ENCODE assay signal across 9 cellular contexts in the genomic region with DNA sequence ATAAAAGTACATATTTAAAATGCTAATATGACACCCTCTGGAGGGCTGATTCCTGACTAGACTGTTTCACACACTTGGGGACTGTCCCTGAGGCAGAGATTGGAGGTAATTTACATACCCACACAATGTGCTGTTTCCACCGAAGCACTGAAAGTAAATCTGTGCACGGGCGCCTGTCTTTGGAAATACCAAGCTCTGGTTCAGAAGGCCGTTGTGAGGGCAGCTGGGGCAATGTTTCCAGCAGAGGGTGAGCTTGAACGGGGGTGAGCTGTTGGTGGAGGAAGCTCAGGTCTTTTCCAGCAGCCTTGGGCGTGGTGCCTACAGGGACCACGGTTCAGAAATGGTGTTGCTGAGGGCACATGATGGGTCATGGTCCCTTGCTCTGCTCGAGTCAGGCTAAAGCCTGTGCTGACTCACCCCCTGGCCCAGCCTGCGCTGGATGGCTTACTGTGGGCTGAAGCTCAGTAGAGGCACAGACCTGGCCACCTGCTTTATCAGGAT. TPM values are rescaled to one million over a fixed set of nuclear protein-coding genes. Genes with fewer than 3 reads are reported as not detected.
DNase-seq lines count a peak whose midpoint lies in the region; ATAC-seq and TF ChIP-seq lines count a peak whose summit lies in the region.
"Had no signal": no experiment of that assay in that cellular context is flagged by ENCODE, and none has a peak within 500 bp of the region (broad histone marks: within the 10 kb centered on the region; RNA-seq: fewer than 3 reads in every experiment).

No MANE protein-coding gene starts in this region.

- peaks cover under 1 to 17% of the 10 kb centered on the region in 2 experiments for H3K36me3 ChIP-seq in mesenchymal stem cell (ENCODE audit: control insufficient read depth in 1 of 2, insufficient read depth in 2 of 2, low read depth in 1 of 2, low read length in 2 of 2)

- no peak overlapping the region for H4K8ac ChIP-seq in mesenchymal stem cell (ENCODE audit: low read length)

- CTCF ChIA-PET in activated CD8-positive, alpha-beta T cell treated with anti-CD3 and anti-CD28 coated beads, Interleukin-2, amount 10 ng/mL, durations not matched to agents 7 days and 5 days (lab: Charles Lee): interaction anchor here (1.3 to 7.5 kb wide), 3 partner anchors 9 to 133 kb away, joined by 4 to 81 read pairs (median 6); no protein-coding TSS in a partner anchor

- no peak for TF ChIP-seq CTCF in retinal pigment epithelial cell (conservative IDR thresholded peaks at IDR 0.05; ENCODE audit: low read depth, low read length)

- POLR2A ChIA-PET in activated CD8-positive, alpha-beta T cell treated with anti-CD3 and anti-CD28 coated beads, Interleukin-2, amount 10 ng/mL, durations not matched to agents 7 days and 5 days (lab: Charles Lee): interaction anchor here (1.0 kb wide), 1 partner anchor 35 kb away, joined by 3 read pairs; no protein-coding TSS in a partner anchor

- no peak overlapping the region for H3K14ac ChIP-seq in mesenchymal stem cell (ENCODE audit: low read length in 2 of 2)

- no peak overlapping the region for H2BK5ac ChIP-seq in mesenchymal stem cell (ENCODE audit: low read depth, low read length, poor library complexity, severe bottlenecking)

- H2AFZ ChIP-seq in mesenchymal stem cell (ENCODE audit: low read depth, low read length): no peak overlapping the region

- peaks cover 44% of the 10 kb centered on the region for H3K4me1 Mint-ChIP-seq in activated CD8-positive, alpha-beta T cell treated with anti-CD3 and anti-CD28 coated beads, Interleukin-2, amount 10 ng/mL, durations not matched to agents 7 days and 5 days (ENCODE audit: low read depth)

- H3K23ac ChIP-seq in mesenchymal stem cell (ENCODE audit: low read length in 2 of 2): no peak overlapping the region

- no peak overlapping the region for H3K4ac ChIP-seq in mesenchymal stem cell (ENCODE audit: low read depth in 1 of 2, low read length in 2 of 2)

- H3K9me3 Mint-ChIP-seq in activated CD8-positive, alpha-beta T cell treated with anti-CD3 and anti-CD28 coated beads, Interleukin-2, amount 10 ng/mL, durations not matched to agents 7 days and 5 days (ENCODE audit: insufficient read depth): no peaks in the 10 kb centered on the region

- H2BK12ac ChIP-seq in mesenchymal stem cell (ENCODE audit: low read length in 2 of 2): no peak overlapping the region

- H3K9ac ChIP-seq in mesenchymal stem cell (ENCODE audit: low read length): no peak overlapping the region

- no peaks in the 10 kb centered on the region for H3K27me3 Mint-ChIP-seq in activated CD8-positive, alpha-beta T cell treated with anti-CD3 and anti-CD28 coated beads, Interleukin-2, amount 10 ng/mL, durations not matched to agents 7 days and 5 days (ENCODE audit: low read depth)

- no peak overlapping the region for H2BK120ac ChIP-seq in mesenchymal stem cell (ENCODE audit: low read depth, low read length)

- ATAC-seq in GM18909 (IDR thresholded peaks at IDR 0.05; ENCODE audit: poor library complexity, unreplicated experiment) (peak; percentile 55), HG03108 (IDR thresholded peaks at IDR 0.05; ENCODE audit: unreplicated experiment) (peak; percentile 54), HG02938 (IDR thresholded peaks at IDR 0.05; ENCODE audit: unreplicated experiment) (no peak)
- ATAC-seq in activated CD8-positive, alpha-beta T cell treated with anti-CD3 and anti-CD28 coated beads, Interleukin-2, amount 10 ng/mL, durations not matched to agents 7 days and 5 days: no peak

- H3K27ac Mint-ChIP-seq in activated CD8-positive, alpha-beta T cell treated with anti-CD3 and anti-CD28 coated beads, Interleukin-2, amount 10 ng/mL, durations not matched to agents 7 days and 5 days: no peak overlapping the region

- peaks cover 11% of the 10 kb centered on the region for H3K79me1 ChIP-seq in mesenchymal stem cell (replicated peaks; ENCODE audit: low read length, poor library complexity, severe bottlenecking)

- no peak overlapping the region for H3K27ac ChIP-seq in mesenchymal stem cell (ENCODE audit: low read length, poor library complexity, severe bottlenecking)
- H3K27ac ChIP-seq: epithelial cell of prostate had no signal

- no peak overlapping the region for H2BK15ac ChIP-seq in mesenchymal stem cell (ENCODE audit: low read depth, poor library complexity, severe bottlenecking)

- H3K4me3 ChIP-seq in retinal pigment epithelial cell (ENCODE audit: low read length) (no peak overlapping the region), mesenchymal stem cell (ENCODE audit: insufficient read depth in 1 of 2, low read depth in 1 of 2, low read length in 2 of 2) (no peak overlapping the region)

- no peak overlapping the region for H2AK5ac ChIP-seq in mesenchymal stem cell (ENCODE audit: low read length, severe bottlenecking)

- DNase-seq in activated CD8-positive, alpha-beta T cell treated with anti-CD3 and anti-CD28 coated beads, Interleukin-2, amount 10 ng/mL, durations not matched to agents 7 days and 5 days: peak; percentile 31
- DNase-seq in retinal pigment epithelial cell (ENCODE audit: low read depth) (peak; percentile 46), mesenchymal stem cell (no peak), NCI-H1048 (lab: John Stamatoyannopoulos, UW) (no peak), NCI-H1694 treated with DMSO at 0.1 percent for 48 hours (lab: John Stamatoyannopoulos, UW) (no peak)

- H3K4me3 Mint-ChIP-seq in activated CD8-positive, alpha-beta T cell treated with anti-CD3 and anti-CD28 coated beads, Interleukin-2, amount 10 ng/mL, durations not matched to agents 7 days and 5 days: no peak overlapping the region

- H4K91ac ChIP-seq in mesenchymal stem cell (ENCODE audit: low read length): no peak overlapping the region

- 77% methylated on average over 9 of the region's 9 CpGs for WGBS in mesenchymal stem cell

- no peak overlapping the region for H3K4me2 ChIP-seq in mesenchymal stem cell (ENCODE audit: low read length, poor library complexity, severe bottlenecking)

- H3K18ac ChIP-seq in mesenchymal stem cell (ENCODE audit: low read depth in 1 of 2, low read length in 2 of 2): no peak overlapping the region

- H3K27me3 ChIP-seq in mesenchymal stem cell (ENCODE audit: control insufficient read depth in 1 of 2, insufficient read depth in 1 of 2, low read length in 2 of 2): peaks cover 0 to 9% of the 10 kb centered on the region in 2 experiments

- H3K9me3 ChIP-seq in mesenchymal stem cell (ENCODE audit: control insufficient read depth, low read length): no peaks in the 10 kb centered on the region

- no peaks in the 10 kb centered on the region for H3K36me3 Mint-ChIP-seq in activated CD8-positive, alpha-beta T cell treated with anti-CD3 and anti-CD28 coated beads, Interleukin-2, amount 10 ng/mL, durations not matched to agents 7 days and 5 days (ENCODE audit: low read depth)

- H3K4me1 ChIP-seq in mesenchymal stem cell (ENCODE audit: control insufficient read depth, insufficient read depth, low read depth, low read length): peaks cover 40% of the 10 kb centered on the region

RNA-seq across cellular contexts. Expression of gene HMCN2, which starts 25.8 kb away (rescaled TPM):
- not detected for total RNA-seq in activated CD8-positive, alpha-beta T cell treated with anti-CD3 and anti-CD28 coated beads, Interleukin-2, amount 10 ng/mL, durations not matched to agents 7 days and 5 days
- polyA plus RNA-seq in mesenchymal stem cell (2013, experiment 1 of 2): 0.06 TPM
- polyA plus RNA-seq in mesenchymal stem cell (2013, experiment 2 of 2): 0.10 TPM

Comparison
In these comparisons a context has a peak if more than half of its experiments do, and no peak if none do; other contexts are left out.
1. ATAC-seq: peak in GM18909 (single experiment) and HG03108 (single experiment); none in activated CD8-positive, alpha-beta T cell treated with anti-CD3 and anti-CD28 coated beads, Interleukin-2, amount 10 ng/mL, durations not matched to agents 7 days and 5 days (single experiment) and HG02938 (single experiment).
2. DNase-seq: peak in activated CD8-positive, alpha-beta T cell treated with anti-CD3 and anti-CD28 coated beads, Interleukin-2, amount 10 ng/mL, durations not matched to agents 7 days and 5 days (single experiment) and retinal pigment epithelial cell (single experiment); none in mesenchymal stem cell (single experiment), NCI-H1048 (single experiment) and NCI-H1694 treated with DMSO at 0.1 percent for 48 hours (single experiment).